In genomic region chr1:241630899-241631298, GRCh38 we compare ENCODE assay signal across 34 cellular contexts. TPM values are rescaled to one million over a fixed set of nuclear protein-coding genes. Genes with fewer than 3 reads are reported as not detected.
"Had no signal": no experiment of that assay in that cellular context is flagged by ENCODE, and none has a peak within 500 bp of the region (broad histone marks: within the 10 kb centered on the region; RNA-seq: fewer than 3 reads in every experiment).

No MANE protein-coding gene starts in this region.

- H3K27me3 ChIP-seq: neural progenitor cell, neutrophil, right atrium auricular region, right lobe of liver, stomach, testis, thyroid gland, transverse colon, upper lobe of left lung, vagina had no signal

- H3K4me2 ChIP-seq: neural progenitor cell had no signal

- ATAC-seq: left cardiac atrium; left ventricle myocardium superior; lower lobe of right lung; stimulated activated naive B cell treated with anti-CD40 and anti-IgM and Interleukin-4, amounts not matched to agents 10 μg/mL and 1 μg/mL and 100 μg/mL, for 72 hours; stimulated activated naive CD8-positive, alpha-beta T cell treated with anti-CD3 and anti-CD28 coated beads, Interleukin-15, Interleukin-2, amounts not matched to agents 100 U/mL and 50 U/mL, for 24 hours had no signal

- H3K9ac ChIP-seq: neural progenitor cell, parathyroid adenoma had no signal

- H3K27ac ChIP-seq: lower lobe of right lung, neural progenitor cell, neutrophil, parathyroid adenoma, right atrium auricular region, stomach, testis, thyroid gland, transverse colon, upper lobe of left lung, vagina had no signal

- H3K4me3 ChIP-seq: lower lobe of right lung, neural progenitor cell, right atrium auricular region, stomach, testis, thyroid gland, transverse colon, upper lobe of left lung, vagina had no signal

- H3K9me3 Mint-ChIP-seq: naive thymus-derived CD8-positive, alpha-beta T cell had no signal

- H3K36me3 ChIP-seq: neutrophil, right atrium auricular region, thyroid gland had no signal

- FAIRE-seq: keratinocyte had no signal

- H3K9me3 ChIP-seq: lower lobe of right lung, neutrophil, right atrium auricular region, right lobe of liver, stomach, testis, thyroid gland, transverse colon, upper lobe of left lung, vagina had no signal

- H3K79me2 ChIP-seq: parathyroid adenoma had no signal

- DNase-seq: hypothalamus; kidney glomerular epithelial cell; left cardiac atrium; left ventricle myocardium superior; lower lobe of right lung; mammary epithelial cell; mesenchymal stem cell; nephron progenitor cell; occipital lobe; right lobe of liver; stimulated activated CD4-positive, alpha-beta T cell treated with anti-CD3 and anti-CD28 coated beads, Interleukin-12 subunit alpha, Interleukin-12 subunit beta, amount 100 ng/mL, for 4 hours; stimulated activated CD4-positive, alpha-beta T cell treated with anti-CD3 and anti-CD28 coated beads, Interleukin-15, amount 100 ng/mL, for 24 hours; stimulated activated CD4-positive, alpha-beta T cell treated with anti-CD3 and anti-CD28 coated beads, Interleukin-2, amount 100 ng/mL, for 24 hours; stimulated activated CD4-positive, alpha-beta T cell treated with anti-CD3 and anti-CD28 coated beads, Interleukin-4, amount 100 ng/mL, for 1 hour; stimulated activated naive B cell treated with anti-CD40 and anti-IgM and Interleukin-4, amounts not matched to agents 10 μg/mL and 1 μg/mL and 100 μg/mL, for 72 hours; stimulated activated naive CD8-positive, alpha-beta T cell treated with anti-CD3 and anti-CD28 coated beads, Interleukin-15, Interleukin-2, amounts not matched to agents 100 U/mL and 50 U/mL, for 24 hours; stomach; testis; thyroid gland; transverse colon; upper lobe of left lung had no signal

- H3K27ac Mint-ChIP-seq: nephron progenitor cell; neural progenitor cell; stimulated activated naive B cell treated with anti-CD40 and anti-IgM and Interleukin-4, amounts not matched to agents 10 μg/mL and 1 μg/mL and 100 μg/mL, for 72 hours had no signal

- H3K4me1 ChIP-seq: lower lobe of right lung, parathyroid adenoma, right atrium auricular region, testis, thyroid gland, upper lobe of left lung had no signal

- H3K4me3 Mint-ChIP-seq: nephron progenitor cell, neural progenitor cell had no signal

- H2AFZ ChIP-seq: neural progenitor cell, parathyroid adenoma had no signal

- H3K27me3 Mint-ChIP-seq: naive thymus-derived CD8-positive, alpha-beta T cell; stimulated activated naive B cell treated with anti-CD40 and anti-IgM and Interleukin-4, amounts not matched to agents 10 μg/mL and 1 μg/mL and 100 μg/mL, for 72 hours had no signal

RNA-seq across cellular contexts. Expression of gene WDR64, which starts 21.2 kb away (rescaled TPM):
- total RNA-seq: left cardiac atrium, left ventricle myocardium superior, lower lobe of right lung, mammary epithelial cell, mucosa of gallbladder, occipital lobe, osteocyte, posterior vena cava, pulmonary artery endothelial cell, right atrium auricular region, skeletal muscle tissue, stomach, thyroid gland, transverse colon, urinary bladder, vagina had no signal
- polyA plus RNA-seq: keratinocyte, mammary epithelial cell had no signal
